7 cellular contexts compared by ENCODE assay signal in the genomic region with DNA sequence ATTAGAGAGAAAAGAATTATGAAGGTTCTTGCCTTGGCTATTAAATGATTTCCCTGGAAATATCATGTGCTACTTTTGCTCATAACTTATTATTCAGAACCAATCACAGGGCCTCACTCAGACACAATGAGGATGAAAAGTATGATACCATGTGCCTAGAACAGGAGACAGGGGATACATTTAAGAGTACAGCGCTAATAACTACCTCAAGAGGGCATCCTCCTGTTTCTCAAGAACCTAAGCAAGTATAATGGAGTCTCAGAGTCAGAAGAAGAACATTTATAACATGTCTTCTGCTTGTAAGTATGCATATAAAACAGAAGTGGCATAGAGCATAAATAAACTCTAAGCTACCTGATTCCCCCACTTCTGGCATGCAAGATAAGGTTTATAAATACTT.
DNase-seq lines count a peak whose midpoint lies in the region; ATAC-seq, FAIRE-seq and TF ChIP-seq lines count a peak whose summit lies in the region.

No MANE protein-coding gene starts in this region.

- H3K4me1 ChIP-seq in OCI-LY1 (ENCODE audit: insufficient read depth, low read length, severe bottlenecking) (peaks cover 34% of the 10 kb centered on the region), small intestine (ENCODE audit: control insufficient read depth in 2 of 2, insufficient read depth in 1 of 2, low read depth in 1 of 2, low read length in 1 of 2) (no peaks in the 10 kb centered on the region)

- H2AFZ ChIP-seq in OCI-LY1 (ENCODE audit: low read length): peak overlapping the region; percentile 38; the same call in 1 of the 2 replicates

- H3K36me3 ChIP-seq in OCI-LY1 (ENCODE audit: insufficient read depth, low read length): no peaks in the 10 kb centered on the region
- H3K36me3 ChIP-seq in small intestine (ENCODE audit: control insufficient read depth in 2 of 2, insufficient read depth in 2 of 2, low read length in 2 of 2): no peaks in the 10 kb centered on the region

- H3F3A ChIP-seq in OCI-LY1 (ENCODE audit: insufficient read depth, low read length): 0 out of 2 replicates have a peak, but pooled peaks cover 4% of the 10 kb centered on the region

- no peaks in the 10 kb centered on the region for H4K20me1 ChIP-seq in OCI-LY1 (ENCODE audit: insufficient read depth, low read length)

- no peaks in the 10 kb centered on the region for H3K9me2 ChIP-seq in OCI-LY1 (ENCODE audit: low read depth, low read length)

- FAIRE-seq in small intestine (lab: Jason Lieb, UNC): no peak

- DNase-seq in HCEC 1CT: peak; percentile 85
- DNase-seq in fibroblast of pulmonary artery (ENCODE audit: low read depth): peak; percentile 87
- peak; percentile 58 for DNase-seq in small intestine

- 30 to 68% (median 44%) methylated on average over 1 of the region's 1 CpG for WGBS in small intestine, 3 donors

- peak; percentile 89 for TF ChIP-seq CTCF in OCI-LY1 (IDR thresholded peaks at IDR 0.05; ENCODE audit: low read length)
- TF ChIP-seq CTCF in fibroblast of pulmonary artery (IDR thresholded peaks at IDR 0.05; ENCODE audit: low read length, missing control alignments): peak; percentile 79

- H3K27ac ChIP-seq in OCI-LY1 (ENCODE audit: low read depth, low read length, poor library complexity, severe bottlenecking) (peak overlapping the region; percentile 76), small intestine (ENCODE audit: low read depth in 1 of 2, low read length in 1 of 2) (no peak overlapping the region)

- H3K27me3 ChIP-seq in OCI-LY1 (ENCODE audit: insufficient read depth, low read length): no peaks in the 10 kb centered on the region
- no peaks in the 10 kb centered on the region for H3K27me3 ChIP-seq in small intestine (ENCODE audit: control insufficient read depth in 2 of 2, insufficient read depth in 2 of 2, low read length in 2 of 2)

- no peak overlapping the region for H3K9ac ChIP-seq in OCI-LY1 (ENCODE audit: low read length)

- H3K79me2 ChIP-seq in OCI-LY1 (ENCODE audit: insufficient read depth, low read length): no peaks in the 10 kb centered on the region

- ATAC-seq in HG02870 (IDR thresholded peaks at IDR 0.05; ENCODE audit: unreplicated experiment) (no peak), HG03442 (IDR thresholded peaks at IDR 0.05; ENCODE audit: unreplicated experiment) (no peak), HG03565 (IDR thresholded peaks at IDR 0.05; ENCODE audit: unreplicated experiment) (no peak)

- no peak overlapping the region for H3K4me3 ChIP-seq in OCI-LY1 (ENCODE audit: low read depth, low read length, poor library complexity, severe bottlenecking)
- no peak overlapping the region for H3K4me3 ChIP-seq in fibroblast of pulmonary artery (replicated peaks; ENCODE audit: low read depth, low read length)
- no peak overlapping the region for H3K4me3 ChIP-seq in small intestine (ENCODE audit: low read depth in 1 of 2, low read length in 2 of 2)

- H3K9me3 ChIP-seq in OCI-LY1 (ENCODE audit: low read length) (peaks cover 20% of the 10 kb centered on the region), small intestine (ENCODE audit: control insufficient read depth, low read depth) (no peaks in the 10 kb centered on the region)

- H3K4me2 ChIP-seq in OCI-LY1 (ENCODE audit: low read length): no peak overlapping the region
